In genomic region chr1:178849932-178850331, GRCh38 we compare ENCODE assay signal across 24 cellular contexts. TPM values are rescaled to one million over a fixed set of nuclear protein-coding genes. Genes with fewer than 3 reads are reported as not detected.
"Had no signal": no experiment of that assay in that cellular context is flagged by ENCODE, and none has a peak within 500 bp of the region (broad histone marks: within the 10 kb centered on the region; RNA-seq: fewer than 3 reads in every experiment).

No MANE protein-coding gene starts in this region.

- H3K4me1 ChIP-seq: esophagus squamous epithelium, gastrocnemius medialis, upper lobe of left lung had no signal

- H3K27me3 Mint-ChIP-seq: activated CD4-positive, alpha-beta memory T cell treated with anti-CD3 and anti-CD28 coated beads for 36 hours; activated naive CD8-positive, alpha-beta T cell treated with anti-CD3 and anti-CD28 coated beads for 36 hours; naive thymus-derived CD4-positive, alpha-beta T cell; T-cell had no signal

- H3K27ac Mint-ChIP-seq: activated CD4-positive, alpha-beta memory T cell treated with anti-CD3 and anti-CD28 coated beads for 36 hours; activated naive CD8-positive, alpha-beta T cell treated with anti-CD3 and anti-CD28 coated beads for 36 hours; endodermal cell; naive thymus-derived CD4-positive, alpha-beta T cell; T-cell had no signal

- FAIRE-seq: bronchial epithelial cell, islet of Langerhans had no signal

- DNase-seq: activated CD4-positive, alpha-beta memory T cell treated with anti-CD3 and anti-CD28 coated beads for 36 hours; activated CD4-positive, alpha-beta T cell treated with anti-CD3 and anti-CD28 coated beads for 48 hours; activated CD4-positive, CD25-positive, alpha-beta regulatory T cell; activated naive CD4-positive, alpha-beta T cell treated with Interleukin-2 at 50 U/mL for 16 hours; activated naive CD8-positive, alpha-beta T cell treated with anti-CD3 and anti-CD28 coated beads for 36 hours; activated T-cell treated with anti-CD3 and anti-CD28 coated beads, Interleukin-2, amount 50 U/mL, for 48 hours; cerebellar nuclear complex; cortex of kidney; endodermal cell; esophagus squamous epithelium; gastrocnemius medialis; naive thymus-derived CD4-positive, alpha-beta T cell; occipital lobe; posterior cingulate gyrus; stimulated activated CD4-positive, alpha-beta T cell treated with anti-CD3 and anti-CD28 coated beads, Interleukin-2, amount 100 ng/mL, for 48 hours; stimulated activated CD8-positive, alpha-beta memory T cell treated with anti-CD3 and anti-CD28 coated beads, Interleukin-4, amount 100 ng/mL, for 48 hours; stimulated activated naive CD4-positive, alpha-beta T cell; T-cell; upper lobe of left lung had no signal

- H3K36me3 ChIP-seq: gastrocnemius medialis, thoracic aorta, upper lobe of left lung had no signal

- H3K36me3 Mint-ChIP-seq: activated CD4-positive, alpha-beta memory T cell treated with anti-CD3 and anti-CD28 coated beads for 36 hours; activated naive CD8-positive, alpha-beta T cell treated with anti-CD3 and anti-CD28 coated beads for 36 hours; T-cell had no signal

- H3K4me1 Mint-ChIP-seq: activated naive CD8-positive, alpha-beta T cell treated with anti-CD3 and anti-CD28 coated beads for 36 hours; naive thymus-derived CD4-positive, alpha-beta T cell; neural crest cell; T-cell had no signal

- H3K27ac ChIP-seq: esophagus squamous epithelium, gastrocnemius medialis, thoracic aorta, upper lobe of left lung had no signal

- H3K4me3 ChIP-seq: esophagus squamous epithelium, gastrocnemius medialis, thoracic aorta, upper lobe of left lung had no signal

- H3K9me3 Mint-ChIP-seq: activated CD4-positive, alpha-beta memory T cell treated with anti-CD3 and anti-CD28 coated beads for 36 hours; activated naive CD8-positive, alpha-beta T cell treated with anti-CD3 and anti-CD28 coated beads for 36 hours; endodermal cell; naive thymus-derived CD4-positive, alpha-beta T cell; neural crest cell; T-cell had no signal

- ATAC-seq: gastrocnemius medialis; naive thymus-derived CD4-positive, alpha-beta T cell; sciatic nerve; T-cell had no signal

- H3K27me3 ChIP-seq: esophagus squamous epithelium, gastrocnemius medialis, upper lobe of left lung had no signal

- H3K4me3 Mint-ChIP-seq: activated CD4-positive, alpha-beta memory T cell treated with anti-CD3 and anti-CD28 coated beads for 36 hours; activated naive CD8-positive, alpha-beta T cell treated with anti-CD3 and anti-CD28 coated beads for 36 hours; endodermal cell; naive thymus-derived CD4-positive, alpha-beta T cell; neural crest cell; T-cell had no signal

- H3K9me3 ChIP-seq: esophagus squamous epithelium, gastrocnemius medialis, thoracic aorta, upper lobe of left lung had no signal

RNA-seq across cellular contexts. Expression of gene ANGPTL1, which starts 20.9 kb away (rescaled TPM):
- total RNA-seq: activated CD4-positive, alpha-beta memory T cell treated with anti-CD3 and anti-CD28 coated beads for 36 hours; activated naive CD8-positive, alpha-beta T cell treated with anti-CD3 and anti-CD28 coated beads for 36 hours; bronchial epithelial cell; endodermal cell; naive thymus-derived CD4-positive, alpha-beta T cell had no signal
- polyA plus RNA-seq: naive thymus-derived CD4-positive, alpha-beta T cell had no signal
